ENCODE assay signal across 10 cellular contexts in the genomic region with DNA sequence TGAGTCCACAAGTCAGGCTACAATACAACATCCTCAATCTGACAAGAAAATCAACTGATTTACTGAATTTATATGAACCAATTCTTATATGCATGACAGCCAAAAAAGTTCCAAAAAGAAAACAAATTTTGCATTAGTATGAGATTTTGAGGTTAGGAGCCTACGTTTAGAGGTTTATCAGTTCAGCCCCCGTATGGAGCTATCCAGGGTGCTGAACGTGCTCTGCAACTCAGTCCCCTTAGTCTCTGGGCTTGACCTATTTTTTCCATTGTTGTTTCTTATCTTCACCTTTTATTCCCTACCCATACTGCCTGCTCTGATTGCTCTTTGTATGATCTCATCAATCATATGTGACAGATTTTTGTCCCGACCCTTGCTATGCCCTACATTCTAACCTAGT.
DNase-seq lines count a peak whose midpoint lies in the region; ATAC-seq and TF ChIP-seq lines count a peak whose summit lies in the region.
"Had no signal": no experiment of that assay in that cellular context is flagged by ENCODE, and none has a peak within 500 bp of the region (broad histone marks: within the 10 kb centered on the region; RNA-seq: fewer than 3 reads in every experiment).

No MANE protein-coding gene starts in this region.

- in situ Hi-C loops in transverse colon (cut with MboI; ENCODE audit: low pct_ligation_motif_present in 1 of 4, low pct_unique_long_range_greater_than_20kb in 1 of 4, low sequenced_read_pairs in 3 of 4): no loop called here

- TF ChIP-seq CTCF in GM12865 (IDR thresholded peaks at IDR 0.05; ENCODE audit: insufficient read depth, low read depth, low read length, missing control alignments): no peak
- no peak for TF ChIP-seq CTCF in adrenal gland (IDR thresholded peaks at IDR 0.05)
- no peak for TF ChIP-seq CTCF in right lobe of liver (IDR thresholded peaks at IDR 0.05)
- no peak for TF ChIP-seq CTCF in transverse colon (IDR thresholded peaks at IDR 0.05)

- H3K27me3 ChIP-seq in adrenal gland (no peaks in the 10 kb centered on the region), right lobe of liver (no peaks in the 10 kb centered on the region), transverse colon (no peaks in the 10 kb centered on the region)

- H3K27ac ChIP-seq in adrenal gland: no peak overlapping the region
- H3K27ac ChIP-seq in right lobe of liver: no peak overlapping the region
- no peak overlapping the region for H3K27ac ChIP-seq in transverse colon
- H3K27ac ChIP-seq: skin epidermis, VCaP had no signal

- intact Hi-C loops in adrenal gland (cut with DNase I) (no loop called here), right lobe of liver (cut with DNase I) (no loop called here), transverse colon (cut with DNase I; ENCODE audit: low total_unique reads) (no loop called here)

- H3K36me3 ChIP-seq in adrenal gland (replicated peaks in 1 of 2) (no peaks in the 10 kb centered on the region), right lobe of liver (no peaks in the 10 kb centered on the region), transverse colon (no peaks in the 10 kb centered on the region)

- H3K4me3 ChIP-seq in GM12865 (ENCODE audit: low read depth, low read length) (no peak overlapping the region), adrenal gland (no peak overlapping the region), right lobe of liver (no peak overlapping the region), transverse colon (no peak overlapping the region)
- H3K4me3 ChIP-seq: skin epidermis had no signal

- ATAC-seq in right lobe of liver: peak; percentile 23 to 53 (median 44)

- TF ChIP-seq POLR2A in adrenal gland (IDR thresholded peaks at IDR 0.05) (no peak), right lobe of liver (IDR thresholded peaks at IDR 0.05) (no peak), transverse colon (IDR thresholded peaks at IDR 0.05) (no peak)

- no peaks in the 10 kb centered on the region for H3K9me3 ChIP-seq in adrenal gland (replicated peaks in 1 of 3)
- no peaks in the 10 kb centered on the region for H3K9me3 ChIP-seq in right lobe of liver
- H3K9me3 ChIP-seq in transverse colon: no peaks in the 10 kb centered on the region

- WGBS in adrenal gland, 4 donors: 2 to 4% (median 3%) methylated on average over 4 of the region's 4 CpGs
- 0% methylated on average over 4 of the region's 4 CpGs for WGBS in right lobe of liver (ENCODE audit: insufficient coverage, low coverage, low lambda C conversion rate, missing lambda C conversion rate)
- 0 to 6% methylated on average over 2 to 4 of the region's 4 CpGs for WGBS in transverse colon (ENCODE audit: low coverage in 1 of 2), 2 donors

- no peak for TF ChIP-seq EP300 in transverse colon (IDR thresholded peaks at IDR 0.05; ENCODE audit: low read depth)

- DNase-seq in GM12865 (ENCODE audit: low read depth): peak; percentile 57
- peak; percentile 37 for DNase-seq in KG1 (lab: John Stamatoyannopoulos, UW)
- DNase-seq in adrenal gland: peak in 4 of 7 donors; percentile 3 to 22 (median 14)
- no peak for DNase-seq in right lobe of liver
- DNase-seq in NCI-H2081 (lab: John Stamatoyannopoulos, UW): no peak
- no peak for DNase-seq in D341Med (ENCODE audit: low spot score)
- DNase-seq in transverse colon: no peak
- DNase-seq in amniotic stem cell (lab: John Stamatoyannopoulos, UW): no peak

- H3K4me1 ChIP-seq in adrenal gland (replicated peaks in 1 of 2): no peaks in the 10 kb centered on the region
- no peaks in the 10 kb centered on the region for H3K4me1 ChIP-seq in right lobe of liver
- no peaks in the 10 kb centered on the region for H3K4me1 ChIP-seq in transverse colon

Comparison
In these comparisons a context has a peak if more than half of its experiments do, and no peak if none do; other contexts are left out.
1. DNase-seq: peak in GM12865 (single experiment), KG1 (single experiment) and adrenal gland (4 of 7); none in right lobe of liver (0 of 3), NCI-H2081 (0 of 2), D341Med (single experiment), transverse colon (single experiment) and amniotic stem cell (single experiment).